ENCODE assay signal across 21 cellular contexts in genomic region chr7:18384491-18385143, GRCh38.
DNase-seq lines count a peak whose midpoint lies in the region; TF ChIP-seq lines count a peak whose summit lies in the region.
"Had no signal": no experiment of that assay in that cellular context is flagged by ENCODE, and none has a peak within 500 bp of the region (broad histone marks: within the 10 kb centered on the region; RNA-seq: fewer than 3 reads in every experiment).

No MANE protein-coding gene starts in this region.

- H3K18ac ChIP-seq in mesenchymal stem cell (ENCODE audit: low read depth in 1 of 2, low read length in 2 of 2): no peak overlapping the region
- no peak overlapping the region for H3K18ac ChIP-seq in trophoblast cell (ENCODE audit: low read length)

- H2AFZ ChIP-seq in mesenchymal stem cell (ENCODE audit: low read depth, low read length) (no peak overlapping the region), trophoblast cell (ENCODE audit: insufficient read depth, low read length, poor library complexity) (no peak overlapping the region)

- H2AK5ac ChIP-seq in mesenchymal stem cell (ENCODE audit: low read length, severe bottlenecking) (no peak overlapping the region), trophoblast cell (ENCODE audit: low read length) (no peak overlapping the region)

- H3K4ac ChIP-seq in mesenchymal stem cell (ENCODE audit: low read depth in 1 of 2, low read length in 2 of 2): peak overlapping the region in 1 of 2 experiments; percentile 37
- no peak overlapping the region for H3K4ac ChIP-seq in trophoblast cell (ENCODE audit: low read depth, low read length)

- H3K9me3 ChIP-seq in SK-N-MC (ENCODE audit: low read depth, low read length): no peaks in the 10 kb centered on the region; the same call in 1 of the 2 replicates
- no peaks in the 10 kb centered on the region for H3K9me3 ChIP-seq in mesenchymal stem cell (ENCODE audit: control insufficient read depth, low read length)
- H3K9me3 ChIP-seq in trophoblast cell (ENCODE audit: insufficient read depth, low read depth, low read length): no peaks in the 10 kb centered on the region
- H3K9me3 ChIP-seq: BLaER1, gastrocnemius medialis, mucosa of descending colon had no signal

- H4K12ac ChIP-seq in trophoblast cell (ENCODE audit: low read depth, low read length): no peak overlapping the region

- H3K36me3 Mint-ChIP-seq in Calu3 (ENCODE audit: insufficient read depth, unreplicated experiment): no peaks in the 10 kb centered on the region
- H3K36me3 Mint-ChIP-seq: activated naive CD8-positive, alpha-beta T cell treated with anti-CD3 and anti-CD28 coated beads, Interleukin-2, amount 10 ng/mL, durations not matched to agents 7 days and 5 days had no signal

- no peak overlapping the region for H2BK15ac ChIP-seq in mesenchymal stem cell (ENCODE audit: low read depth, poor library complexity, severe bottlenecking)

- no peaks in the 10 kb centered on the region for H3K9me3 Mint-ChIP-seq in Calu3 (ENCODE audit: low read depth, unreplicated experiment)
- H3K9me3 Mint-ChIP-seq: activated naive CD8-positive, alpha-beta T cell treated with anti-CD3 and anti-CD28 coated beads, Interleukin-2, amount 10 ng/mL, durations not matched to agents 7 days and 5 days; activated T-helper 1 cell treated with anti-CD3 and anti-CD28 coated beads, Interleukin-12 subunit alpha, Interleukin-12 subunit beta, Interleukin-2, Interleukin-4 antibody, amounts not matched to agents 30 ng/mL and 10 ng/mL and 1 ng/mL, durations not matched to agents 14 hours and 24 hours and 36 hours; neural crest cell had no signal

- H3K14ac ChIP-seq in mesenchymal stem cell (ENCODE audit: low read length in 2 of 2): no peak overlapping the region
- no peak overlapping the region for H3K14ac ChIP-seq in trophoblast cell (ENCODE audit: low read length)

- H3K4me1 ChIP-seq in mesenchymal stem cell (ENCODE audit: control insufficient read depth, insufficient read depth, low read depth, low read length): peaks cover 2% of the 10 kb centered on the region
- no peaks in the 10 kb centered on the region for H3K4me1 ChIP-seq in trophoblast cell (ENCODE audit: control insufficient read depth in 1 of 2, insufficient read depth in 2 of 2, low read length in 2 of 2)

- H2BK120ac ChIP-seq in mesenchymal stem cell (ENCODE audit: low read depth, low read length): no peak overlapping the region
- no peak overlapping the region for H2BK120ac ChIP-seq in trophoblast cell (ENCODE audit: insufficient read depth, low read length, poor library complexity)

- no peak for TF ChIP-seq CTCF in Calu3 (IDR thresholded peaks at IDR 0.05; ENCODE audit: unreplicated experiment)

- no peak overlapping the region for H3K27ac Mint-ChIP-seq in Calu3 (ENCODE audit: unreplicated experiment)
- H3K27ac Mint-ChIP-seq: activated naive CD8-positive, alpha-beta T cell treated with anti-CD3 and anti-CD28 coated beads, Interleukin-2, amount 10 ng/mL, durations not matched to agents 7 days and 5 days; activated T-helper 1 cell treated with anti-CD3 and anti-CD28 coated beads, Interleukin-12 subunit alpha, Interleukin-12 subunit beta, Interleukin-2, Interleukin-4 antibody, amounts not matched to agents 30 ng/mL and 10 ng/mL and 1 ng/mL, durations not matched to agents 14 hours and 24 hours and 36 hours had no signal

- no peak overlapping the region for H2BK5ac ChIP-seq in mesenchymal stem cell (ENCODE audit: low read depth, low read length, poor library complexity, severe bottlenecking)
- no peak overlapping the region for H2BK5ac ChIP-seq in trophoblast cell (ENCODE audit: low read depth, low read length, poor library complexity)

- H4K8ac ChIP-seq in mesenchymal stem cell (ENCODE audit: low read length) (no peak overlapping the region), trophoblast cell (ENCODE audit: low read depth, low read length) (no peak overlapping the region)

- H3K4me3 ChIP-seq in SK-N-MC: no peak overlapping the region
- H3K4me3 ChIP-seq in mesenchymal stem cell (ENCODE audit: insufficient read depth in 1 of 2, low read depth in 1 of 2, low read length in 2 of 2): no peak overlapping the region
- H3K4me3 ChIP-seq in trophoblast cell (ENCODE audit: low read depth, low read length): no peak overlapping the region
- H3K4me3 ChIP-seq: BLaER1, gastrocnemius medialis, mucosa of descending colon had no signal

- no peak overlapping the region for H4K91ac ChIP-seq in mesenchymal stem cell (ENCODE audit: low read length)
- H4K91ac ChIP-seq in trophoblast cell (ENCODE audit: low read depth, low read length): no peak overlapping the region

- intact Hi-C loops in Calu3 (cut with micrococcal nuclease; ENCODE audit: unreplicated experiment): no loop called here

- no peaks in the 10 kb centered on the region for H3K27me3 Mint-ChIP-seq in Calu3 (ENCODE audit: unreplicated experiment)

- H3K27ac ChIP-seq in SK-N-MC: 0 out of 2 replicates have a peak overlapping the region, but pooled peaks have one; percentile 10
- peak overlapping the region; percentile 21 for H3K27ac ChIP-seq in mesenchymal stem cell (ENCODE audit: low read length, poor library complexity, severe bottlenecking)
- H3K27ac ChIP-seq in trophoblast cell (ENCODE audit: low read depth, low read length): no peak overlapping the region
- H3K27ac ChIP-seq: 22Rv1, BLaER1, gastrocnemius medialis had no signal

- H3K79me1 ChIP-seq in mesenchymal stem cell (replicated peaks; ENCODE audit: low read length, poor library complexity, severe bottlenecking) (no peaks in the 10 kb centered on the region), trophoblast cell (ENCODE audit: low read length) (no peaks in the 10 kb centered on the region)

- H3K4me2 ChIP-seq in mesenchymal stem cell (ENCODE audit: low read length, poor library complexity, severe bottlenecking) (no peak overlapping the region), trophoblast cell (ENCODE audit: low read length) (no peak overlapping the region)
- H3K4me2 ChIP-seq: BLaER1 had no signal

- no peaks in the 10 kb centered on the region for H3K27me3 ChIP-seq in mesenchymal stem cell (ENCODE audit: control insufficient read depth in 1 of 2, insufficient read depth in 1 of 2, low read length in 2 of 2)
- no peaks in the 10 kb centered on the region for H3K27me3 ChIP-seq in trophoblast cell (ENCODE audit: insufficient read depth, low read length)
- H3K27me3 ChIP-seq: BLaER1, gastrocnemius medialis had no signal

- CTCF ChIA-PET in Calu3 (lab: Charles Lee): interaction anchor here (1.5 kb wide), 1 partner anchor 15 kb away, joined by 4 read pairs; no protein-coding TSS in a partner anchor

- H3K23ac ChIP-seq in mesenchymal stem cell (ENCODE audit: low read length in 2 of 2): no peak overlapping the region
- H3K23ac ChIP-seq in trophoblast cell (ENCODE audit: low read length): no peak overlapping the region

- DNase-seq in NCI-H1417 (lab: John Stamatoyannopoulos, UW) (peak; percentile 7 to 92 (median 55)), NCI-H1417 treated with DMSO at 0.1 percent for 48 hours (lab: John Stamatoyannopoulos, UW) (no peak), NCI-H2107 treated with DMSO at 0.1 percent for 48 hours (lab: John Stamatoyannopoulos, UW; ENCODE audit: unreplicated experiment) (peak; percentile 89), SK-N-MC (ENCODE audit: low read depth, low spot score) (no peak), mesenchymal stem cell (no peak), trophoblast cell (no peak), Calu3 (no peak)
- DNase-seq in stimulated activated CD4-positive, alpha-beta T cell treated with anti-CD3 and anti-CD28 coated beads, Interleukin-4, amount 100 ng/mL, for 4 hours: no peak
- DNase-seq: activated CD4-positive, alpha-beta T cell treated with anti-CD3 and anti-CD28 coated beads for 1 hour; activated naive CD8-positive, alpha-beta T cell treated with anti-CD3 and anti-CD28 coated beads, Interleukin-2, amount 10 ng/mL, durations not matched to agents 7 days and 5 days; dermis blood vessel endothelial cell; gastrocnemius medialis; GDM1; GOT3; Kasumi-1; mucosa of descending colon; NCI-H1694 treated with DMSO at 0.1 percent for 48 hours had no signal

- H2BK12ac ChIP-seq in mesenchymal stem cell (ENCODE audit: low read length in 2 of 2) (no peak overlapping the region), trophoblast cell (ENCODE audit: low read length) (no peak overlapping the region)

- H3K4me1 Mint-ChIP-seq in Calu3 (ENCODE audit: low read depth, unreplicated experiment): peaks cover 7% of the 10 kb centered on the region
- H3K4me1 Mint-ChIP-seq: activated naive CD8-positive, alpha-beta T cell treated with anti-CD3 and anti-CD28 coated beads, Interleukin-2, amount 10 ng/mL, durations not matched to agents 7 days and 5 days had no signal

- no peak overlapping the region for H3K9ac ChIP-seq in SK-N-MC (ENCODE audit: insufficient read length)
- no peak overlapping the region for H3K9ac ChIP-seq in mesenchymal stem cell (ENCODE audit: low read length)
- no peak overlapping the region for H3K9ac ChIP-seq in trophoblast cell (ENCODE audit: low read length)
- H3K9ac ChIP-seq: BLaER1 had no signal

- BruUV-seq in Calu3 (replicated peaks; lab: Mats Ljungman, UMichigan): no TSS peak

- H3K36me3 ChIP-seq in SK-N-MC (ENCODE audit: insufficient read depth, low read length) (no peaks in the 10 kb centered on the region), mesenchymal stem cell (ENCODE audit: control insufficient read depth in 1 of 2, insufficient read depth in 2 of 2, low read depth in 1 of 2, low read length in 2 of 2) (no peaks in the 10 kb centered on the region), trophoblast cell (ENCODE audit: control insufficient read depth in 1 of 2, insufficient read depth in 2 of 2, low read length in 2 of 2) (no peaks in the 10 kb centered on the region)
- H3K36me3 ChIP-seq: BLaER1, gastrocnemius medialis had no signal

- H3K79me2 ChIP-seq in trophoblast cell (ENCODE audit: control insufficient read depth, insufficient read depth, low read length, poor library complexity): no peaks in the 10 kb centered on the region

- 100% methylated on average over 1 of the region's 1 CpG for WGBS in mesenchymal stem cell
- no CpG with 5 or more reads among the region's 1 CpG for WGBS in trophoblast cell (ENCODE audit: extremely low coverage, insufficient coverage, insufficient read length)

- H3K4me3 Mint-ChIP-seq in Calu3 (ENCODE audit: low read depth, unreplicated experiment): no peak overlapping the region
- H3K4me3 Mint-ChIP-seq: activated naive CD8-positive, alpha-beta T cell treated with anti-CD3 and anti-CD28 coated beads, Interleukin-2, amount 10 ng/mL, durations not matched to agents 7 days and 5 days; activated T-helper 1 cell treated with anti-CD3 and anti-CD28 coated beads, Interleukin-12 subunit alpha, Interleukin-12 subunit beta, Interleukin-2, Interleukin-4 antibody, amounts not matched to agents 30 ng/mL and 10 ng/mL and 1 ng/mL, durations not matched to agents 14 hours and 24 hours and 36 hours; neural crest cell had no signal

Comparison
In these comparisons a context has a peak if more than half of its experiments do, and no peak if none do; other contexts are left out.
1. DNase-seq: peak in NCI-H1417 (3 of 3) and NCI-H2107 treated with DMSO at 0.1 percent for 48 hours (single experiment); none in NCI-H1417 treated with DMSO at 0.1 percent for 48 hours (single experiment), SK-N-MC (single experiment), mesenchymal stem cell (single experiment), trophoblast cell (0 of 2), Calu3 (single experiment) and stimulated activated CD4-positive, alpha-beta T cell treated with anti-CD3 and anti-CD28 coated beads, Interleukin-4, amount 100 ng/mL, for 4 hours (0 of 2).